Comparison of ENCODE assay signal across 17 cellular contexts in the genomic region with DNA sequence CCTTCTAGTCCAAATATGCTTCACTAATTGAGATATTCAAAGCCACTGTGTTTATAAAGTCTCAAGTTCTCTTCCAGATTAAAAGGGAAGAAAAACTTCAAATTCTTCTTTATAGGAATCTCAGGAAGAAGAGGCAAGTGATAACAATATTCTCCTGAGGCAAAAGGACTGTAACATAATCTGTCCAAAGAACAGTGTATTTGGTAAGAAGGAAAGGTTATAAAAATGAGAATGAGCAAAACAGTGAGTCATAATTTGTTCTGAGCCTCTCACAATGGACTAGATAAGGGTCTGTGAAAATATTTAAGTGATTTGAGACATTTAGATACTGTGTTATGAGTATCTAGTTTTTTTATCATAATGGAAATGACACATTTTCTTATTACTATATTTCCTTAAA. TPM values are rescaled to one million over a fixed set of nuclear protein-coding genes. Genes with fewer than 3 reads are reported as not detected.
DNase-seq lines count a peak whose midpoint lies in the region; FAIRE-seq and TF ChIP-seq lines count a peak whose summit lies in the region.
"Had no signal": no experiment of that assay in that cellular context is flagged by ENCODE, and none has a peak within 500 bp of the region (broad histone marks: within the 10 kb centered on the region; RNA-seq: fewer than 3 reads in every experiment).

No MANE protein-coding gene starts in this region.

- no peak overlapping the region for H3K4me3 Mint-ChIP-seq in astrocyte (ENCODE audit: unreplicated experiment)
- H3K4me3 Mint-ChIP-seq in immature natural killer cell, result no peak overlapping the region
- H3K4me3 Mint-ChIP-seq: CD8-positive, alpha-beta memory T cell; nephron progenitor cell had no signal

- no peak overlapping the region for H2AFZ ChIP-seq in astrocyte (ENCODE audit: low read depth, low read length)

- H3K36me3 Mint-ChIP-seq in astrocyte (ENCODE audit: low read depth, unreplicated experiment), result no peaks in the 10 kb centered on the region
- peaks cover 19 to 34% (median 28%) of the 10 kb centered on the region in 3 donors for H3K36me3 Mint-ChIP-seq in immature natural killer cell

- H3K9ac ChIP-seq in astrocyte (ENCODE audit: low read length), result no peak overlapping the region

- TF ChIP-seq POLR2A in lower leg skin (IDR thresholded peaks at IDR 0.05), result no peak

- DNase-seq in A172 (ENCODE audit: low spot score), result peak; percentile 30
- DNase-seq in astrocyte (ENCODE audit: low read depth), result peak; percentile 56
- DNase-seq in fibroblast of the aortic adventitia (ENCODE audit: low read depth), result peak; percentile 69
- no peak for DNase-seq in lower leg skin (ENCODE audit: low spot score in 2 of 2)
- DNase-seq in germinal center (ENCODE audit: low spot score), result no peak
- no peak for DNase-seq in immature natural killer cell
- no peak for DNase-seq in substantia nigra (lab: John Stamatoyannopoulos, UW)
- DNase-seq: CD8-positive, alpha-beta memory T cell; NCI-H187 treated with DMSO at 0.1 percent for 48 hours; nephron progenitor cell; stimulated activated naive CD8-positive, alpha-beta T cell treated with anti-CD3 and anti-CD28 coated beads, Interleukin-15, Interleukin-2, amounts not matched to agents 100 U/mL and 50 U/mL, for 24 hours; T-helper 1 cell; upper lobe of right lung had no signal

- no peaks in the 10 kb centered on the region for H3K79me2 ChIP-seq in astrocyte (ENCODE audit: insufficient read depth, low read length)

- H3K27ac ChIP-seq in HEK293 (ENCODE audit: extremely low read depth, low read depth, low read length) (no peak overlapping the region), astrocyte (ENCODE audit: low read depth, low read length) (no peak overlapping the region), substantia nigra (ENCODE audit: low read depth, low read length, poor library complexity, severe bottlenecking) (no peak overlapping the region)
- H3K27ac ChIP-seq: upper lobe of right lung had no signal

- no peak for FAIRE-seq in astrocyte (lab: Jason Lieb, UNC)
- FAIRE-seq: A204.1, HepG2, keratinocyte had no signal

- H3K27me3 ChIP-seq in astrocyte (ENCODE audit: insufficient read depth, low read length), result no peaks in the 10 kb centered on the region
- H3K27me3 ChIP-seq: upper lobe of right lung had no signal

- POLR2A ChIA-PET in HEK293 (lab: Yijun Ruan, JAX), result no interaction called here

- H4K20me1 ChIP-seq in astrocyte (ENCODE audit: insufficient read depth, low read length), result no peaks in the 10 kb centered on the region

- intact Hi-C loops in lower leg skin (cut with DNase I; ENCODE audit: low total_unique reads), result no loop called here

- no peak overlapping the region for H3K27ac Mint-ChIP-seq in astrocyte (ENCODE audit: unreplicated experiment)
- peak overlapping the region in 1 of 6 donors; percentile 27 for H3K27ac Mint-ChIP-seq in immature natural killer cell
- H3K27ac Mint-ChIP-seq: nephron progenitor cell had no signal

- H3K4me1 ChIP-seq in HEK293 (ENCODE audit: control insufficient read depth, insufficient read depth, low read length) (peaks cover 7% of the 10 kb centered on the region), astrocyte (ENCODE audit: insufficient read depth, low read length) (no peaks in the 10 kb centered on the region)
- H3K4me1 ChIP-seq: upper lobe of right lung had no signal

- H3K4me3 ChIP-seq in HEK293 (ENCODE audit: low read depth, low read length) (no peak overlapping the region), astrocyte (ENCODE audit: insufficient read depth, low read depth, low read length) (no peak overlapping the region), fibroblast of the aortic adventitia (ENCODE audit: low read depth, low read length) (no peak overlapping the region), lower leg skin (ENCODE audit: low read depth, poor library complexity, severe bottlenecking) (no peak overlapping the region)
- H3K4me3 ChIP-seq: upper lobe of right lung had no signal

- no peaks in the 10 kb centered on the region for H3K9me3 ChIP-seq in HEK293 (ENCODE audit: control insufficient read depth, insufficient read depth, low read depth, low read length)
- H3K9me3 ChIP-seq in astrocyte (ENCODE audit: insufficient read depth, low read depth, low read length), result no peaks in the 10 kb centered on the region
- H3K9me3 ChIP-seq: upper lobe of right lung had no signal

- H3K36me3 ChIP-seq in HEK293 (ENCODE audit: control insufficient read depth in 2 of 2, insufficient read depth in 1 of 2, low read length in 2 of 2) (peaks cover 0 to 5% of the 10 kb centered on the region in 2 experiments; a peak in 1 of 3 replicates), astrocyte (ENCODE audit: insufficient read depth, low read length) (no peaks in the 10 kb centered on the region)

- CTCF ChIA-PET in HEK293 (lab: Yijun Ruan, JAX), result no interaction called here

- H3K9me3 Mint-ChIP-seq in astrocyte (ENCODE audit: unreplicated experiment), result no peaks in the 10 kb centered on the region
- no peaks in the 10 kb centered on the region for H3K9me3 Mint-ChIP-seq in immature natural killer cell
- H3K9me3 Mint-ChIP-seq: CD8-positive, alpha-beta memory T cell had no signal

- peak overlapping the region; percentile 3 for H3K4me2 ChIP-seq in astrocyte (ENCODE audit: low read length)

- TF ChIP-seq CTCF in HEK293 (tag by site-specific recombination; IDR thresholded peaks at IDR 0.05) (no peak), astrocyte (IDR thresholded peaks at IDR 0.05; ENCODE audit: insufficient read depth, low read depth, low read length) (no peak), fibroblast of the aortic adventitia (IDR thresholded peaks at IDR 0.05; ENCODE audit: insufficient read depth, low read length) (no peak), lower leg skin (IDR thresholded peaks at IDR 0.05) (no peak)

- H3K4me1 Mint-ChIP-seq in astrocyte (ENCODE audit: low read depth, unreplicated experiment) (no peaks in the 10 kb centered on the region), immature natural killer cell (no peaks in the 10 kb centered on the region)

- H3K27me3 Mint-ChIP-seq in astrocyte (ENCODE audit: low read depth, unreplicated experiment) (no peaks in the 10 kb centered on the region), immature natural killer cell (ENCODE audit: low read depth in 3 of 3) (no peaks in the 10 kb centered on the region)
- H3K27me3 Mint-ChIP-seq: CD8-positive, alpha-beta memory T cell had no signal

TF ChIP-seq in HEK293, 187 proteins besides CTCF, POLR2A, EP300 and RAD21 (continues in another document):
- TF ChIP-seq FEZF1 (tag by site-specific recombination; IDR thresholded peaks at IDR 0.05) (peak; percentile 49; the same call in 1 of the 2 replicates), PRDM6 (tag by site-specific recombination; IDR thresholded peaks at IDR 0.05) (peak; percentile 91), ZNF280C (tag by site-specific recombination; IDR thresholded peaks at IDR 0.05) (no peak), PRDM1 (tag by site-specific recombination; IDR thresholded peaks at IDR 0.05) (0 out of 2 replicates have a peak, but pooled peaks have one; percentile 11)

RNA-seq across cellular contexts. Expression of gene SNRPD1, which starts 44.3 kb away (rescaled TPM):
- 69.5 and 94.1 TPM in 2 replicates for total RNA-seq in A172 (2014; rRNA removed; shearing (Covaris generic))
- total RNA-seq in astrocyte, result 51.4 and 60.6 TPM in 2 replicates
- 15.1 and 78.2 TPM in 2 replicates for total RNA-seq in fibroblast of the aortic adventitia (ENCODE audit: low replicate concordance)
- total RNA-seq in lower leg skin, result 1 to 10 TPM; 1.7 to 8.4 (median 5.3) TPM
- 10 to 100 TPM; 50.7 to 86.4 (median 84.8) TPM for polyA plus RNA-seq in immature natural killer cell

RNA-seq across cellular contexts. Expression of gene ABHD3, which starts 48.2 kb away (rescaled TPM):
- total RNA-seq in A172 (2014; rRNA removed; shearing (Covaris generic)), result 47.6 and 56.1 TPM in 2 replicates
- total RNA-seq in astrocyte (5.1 and 6.4 TPM in 2 replicates), fibroblast of the aortic adventitia (ENCODE audit: low replicate concordance) (1.1 and 5.5 TPM in 2 replicates), lower leg skin (1 to 10 TPM; 4.9 to 9.5 (median 5.1) TPM)
- 10 to 100 TPM; 24.4 to 31.2 (median 29.8) TPM for polyA plus RNA-seq in immature natural killer cell

RNA-seq across cellular contexts. Expression of gene ESCO1, which starts 55.9 kb away (rescaled TPM):
- 21.4 and 29.2 TPM in 2 replicates for total RNA-seq in A172 (2014; rRNA removed; shearing (Covaris generic))
- 17.5 and 18.6 TPM in 2 replicates for total RNA-seq in astrocyte
- total RNA-seq in fibroblast of the aortic adventitia (ENCODE audit: low replicate concordance), result 15.6 and 26.0 TPM in 2 replicates
- total RNA-seq in lower leg skin, result 10 to 100 TPM; 11.8 to 18.5 (median 17.1) TPM
- polyA plus RNA-seq in immature natural killer cell, result 10 to 100 TPM in 1 of 3 donors, 1 to 10 TPM in 2; 2.5 to 11.6 (median 3.5) TPM

Comparison
In these comparisons a context has a peak if more than half of its experiments do, and no peak if none do; other contexts are left out.
1. DNase-seq: peak in A172 (single experiment), astrocyte (single experiment) and fibroblast of the aortic adventitia (single experiment); none in lower leg skin (0 of 2), germinal center (single experiment), immature natural killer cell (0 of 3) and substantia nigra (0 of 49).